8 cellular contexts compared by ENCODE assay signal in the genomic region with DNA sequence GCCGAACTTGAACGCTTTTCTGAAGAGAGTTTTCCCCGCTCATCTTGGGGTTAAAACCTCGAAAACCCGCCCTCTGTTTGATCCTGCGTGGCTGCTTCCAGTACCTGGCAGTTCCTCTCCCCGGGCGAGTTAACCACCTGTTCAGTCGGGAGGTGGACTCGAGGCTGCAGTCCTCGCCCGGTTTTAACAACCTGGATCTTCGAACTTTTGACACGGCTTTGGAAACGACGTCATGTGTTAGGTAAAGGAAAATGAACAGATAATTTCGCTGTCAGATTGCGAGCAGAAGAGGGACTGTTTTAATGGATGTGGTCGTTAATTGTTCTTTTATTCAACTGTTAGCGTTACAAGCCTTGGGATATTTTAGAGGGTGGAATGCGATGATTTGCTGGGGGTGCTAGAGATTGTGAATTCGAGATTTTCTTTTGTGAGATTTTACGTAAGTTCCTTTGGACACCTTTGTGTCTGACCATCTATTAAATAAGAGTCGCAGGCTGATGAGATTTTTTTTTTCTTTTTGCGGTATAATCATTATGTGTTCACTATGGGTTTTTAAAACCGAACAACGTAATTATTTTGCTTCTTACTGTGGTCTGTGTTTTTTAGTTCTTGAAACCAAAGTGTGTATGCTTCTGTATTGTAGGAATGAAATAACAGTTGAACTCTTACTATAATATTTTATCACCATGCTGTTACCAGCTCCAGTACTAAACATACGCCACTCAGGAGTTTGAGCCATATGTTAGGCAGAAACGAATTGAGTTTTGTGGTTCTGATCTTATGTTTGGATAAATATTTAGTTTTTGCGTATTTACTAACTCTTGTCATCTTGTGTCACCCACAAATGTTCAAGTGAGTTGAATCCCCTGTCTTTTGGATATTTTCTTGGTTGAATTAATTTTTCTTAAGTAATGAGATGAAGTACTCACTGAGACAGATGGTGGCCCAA.
A peak's percentile ranks its signal among the peaks of the same experiment; 100 is the strongest.
DNase-seq lines count a peak whose midpoint lies in the region; ATAC-seq lines count a peak whose summit lies in the region.

No MANE protein-coding gene starts in this region.

- peaks cover 12% of the 10 kb centered on the region for H3K9me3 ChIP-seq in HAP-1

- no peaks in the 10 kb centered on the region for H3K27me3 ChIP-seq in HAP-1 (ENCODE audit: low read depth)
- no peaks in the 10 kb centered on the region for H3K27me3 ChIP-seq in layer of hippocampus (ENCODE audit: control insufficient read depth, insufficient read depth, low read length)

- H3K27ac ChIP-seq in layer of hippocampus (ENCODE audit: low read depth, low read length): peak overlapping the region; percentile 94

- peaks cover 25% of the 10 kb centered on the region for H3K4me1 ChIP-seq in HAP-1

- no peaks in the 10 kb centered on the region for H3K36me3 ChIP-seq in HAP-1 (replicated peaks)

- no peaks in the 10 kb centered on the region for H3K27me3 Mint-ChIP-seq in stimulated activated naive CD8-positive, alpha-beta T cell treated with anti-CD3 and anti-CD28 coated beads, Interleukin-15, amount 100 ng/mL, for 72 hours

- peak overlapping the region; percentile 97 to 99 for H3K27ac Mint-ChIP-seq in stimulated activated naive CD8-positive, alpha-beta T cell treated with anti-CD3 and anti-CD28 coated beads, Interleukin-15, amount 100 ng/mL, for 72 hours

- in situ Hi-C loops in HAP-1 (cut with MboI; ENCODE audit: low sequenced_read_pairs) (no loop called here), T47D (cut with HindIII; ENCODE audit: low pct_unique_long_range_greater_than_20kb, low sequenced_read_pairs) (no loop called here)

- ATAC-seq in stimulated activated naive CD8-positive, alpha-beta T cell treated with anti-CD3 and anti-CD28 coated beads, Interleukin-15, amount 100 ng/mL, for 72 hours: peak; percentile 21

- H3K4me1 Mint-ChIP-seq in stimulated activated naive CD8-positive, alpha-beta T cell treated with anti-CD3 and anti-CD28 coated beads, Interleukin-15, amount 100 ng/mL, for 72 hours: peaks cover 31% of the 10 kb centered on the region

- H3K4me3 ChIP-seq in HAP-1: peak overlapping the region; percentile 77

- DNase-seq in NCI-H2081 (lab: John Stamatoyannopoulos, UW) (peak; percentile 85 to 86), NCI-H2081 treated with DMSO at 0.1 percent for 48 hours (lab: John Stamatoyannopoulos, UW) (no peak), HAP-1 (ENCODE audit: low spot score in 2 of 2) (no peak), NCI-H2171 treated with DMSO at 0.1 percent for 48 hours (lab: John Stamatoyannopoulos, UW) (peak; percentile 85), T47D (ENCODE audit: low read depth in 1 of 2, low spot score in 1 of 2) (peak; percentile 28 to 91), GM19238 (ENCODE audit: insufficient read length, low spot score) (no peak)
- DNase-seq in stimulated activated naive CD8-positive, alpha-beta T cell treated with anti-CD3 and anti-CD28 coated beads, Interleukin-15, amount 100 ng/mL, for 72 hours: no peak

- peaks cover 26 to 27% of the 10 kb centered on the region in 2 donors for H3K9me3 Mint-ChIP-seq in stimulated activated naive CD8-positive, alpha-beta T cell treated with anti-CD3 and anti-CD28 coated beads, Interleukin-15, amount 100 ng/mL, for 72 hours

- peak overlapping the region; percentile 91 to 95 for H3K4me3 Mint-ChIP-seq in stimulated activated naive CD8-positive, alpha-beta T cell treated with anti-CD3 and anti-CD28 coated beads, Interleukin-15, amount 100 ng/mL, for 72 hours

Comparison
In these comparisons a context has a peak if more than half of its experiments do, and no peak if none do; other contexts are left out.
1. DNase-seq: peak in NCI-H2081 (2 of 2), NCI-H2171 treated with DMSO at 0.1 percent for 48 hours (single experiment) and T47D (2 of 2); none in NCI-H2081 treated with DMSO at 0.1 percent for 48 hours (single experiment), HAP-1 (0 of 2), stimulated activated naive CD8-positive, alpha-beta T cell treated with anti-CD3 and anti-CD28 coated beads, Interleukin-15, amount 100 ng/mL, for 72 hours (0 of 2) and GM19238 (single experiment).